Comparison of ENCODE assay signal across 8 cellular contexts in genomic region chr22:20079745-20080444, GRCh38. TPM values are rescaled to one million over a fixed set of nuclear protein-coding genes. Genes with fewer than 3 reads are reported as not detected.
DNase-seq lines count a peak whose midpoint lies in the region; ATAC-seq, FAIRE-seq and TF ChIP-seq lines count a peak whose summit lies in the region.

DGCR8 (plus strand) TSS chr22:20080241; CDS start chr22:20085964, 5,723 bp downstream.

- no peaks in the 10 kb centered on the region for H3K9me3 ChIP-seq in small intestine (ENCODE audit: control insufficient read depth, low read depth)

- H3K27me3 ChIP-seq in ACC112 (ENCODE audit: insufficient read depth, low read length) (no peaks in the 10 kb centered on the region), small intestine (ENCODE audit: control insufficient read depth in 2 of 2, insufficient read depth in 2 of 2, low read length in 2 of 2) (no peaks in the 10 kb centered on the region)

- peak within 1 kb of the TSS; percentile 97 for H3K4me3 ChIP-seq in ACC112 (ENCODE audit: low read depth, low read length)
- peak within 1 kb of the TSS; percentile 92 for H3K4me3 ChIP-seq in WI38 (ENCODE audit: low read depth, low read length)
- H3K4me3 ChIP-seq in cardiac fibroblast (replicated peaks in 1 of 2; ENCODE audit: low read depth in 2 of 2, low read length in 2 of 2) = peak within 1 kb of the TSS; percentile 73 to 80
- peak within 1 kb of the TSS; percentile 87 to 91 for H3K4me3 ChIP-seq in small intestine (ENCODE audit: low read depth in 1 of 2, low read length in 2 of 2)

- peak within 1 kb of the TSS; percentile 84 for H3K27ac ChIP-seq in ACC112 (ENCODE audit: low read depth, low read length)
- peak within 1 kb of the TSS; percentile 81 to 90 for H3K27ac ChIP-seq in small intestine (ENCODE audit: low read depth in 1 of 2, low read length in 1 of 2)

- H3K4me1 ChIP-seq in ACC112 (ENCODE audit: control insufficient read depth, insufficient read depth, low read length, unreplicated experiment) = peaks cover 3% of the 10 kb centered on the region
- peaks cover 0 to 5% of the 10 kb centered on the region in 2 donors for H3K4me1 ChIP-seq in small intestine (ENCODE audit: control insufficient read depth in 2 of 2, insufficient read depth in 1 of 2, low read depth in 1 of 2, low read length in 1 of 2)

- 0% methylated on average over 55 to 100 of the region's 100 CpGs for WGBS in small intestine, 3 donors

- no peak for FAIRE-seq in small intestine (lab: Jason Lieb, UNC)

- TF ChIP-seq CTCF in WI38 (IDR thresholded peaks at IDR 0.05; ENCODE audit: low read depth, low read length) (no peak), cardiac fibroblast (IDR thresholded peaks at IDR 0.05; ENCODE audit: low read depth, low read length) (no peak)

- ATAC-seq in GM18868 (IDR thresholded peaks at IDR 0.05; ENCODE audit: unreplicated experiment) = peak; percentile 80
- ATAC-seq in HG03135 (IDR thresholded peaks at IDR 0.05; ENCODE audit: unreplicated experiment) = peak; percentile 73

- peaks cover 45% of the 10 kb centered on the region for H3K79me2 ChIP-seq in ACC112 (ENCODE audit: control insufficient read depth, insufficient read depth, low read length, unreplicated experiment)

- H3K36me3 ChIP-seq in ACC112 (ENCODE audit: insufficient read depth, low read length) = no peaks in the 10 kb centered on the region
- H3K36me3 ChIP-seq in small intestine (ENCODE audit: control insufficient read depth in 2 of 2, insufficient read depth in 2 of 2, low read length in 2 of 2) = no peaks in the 10 kb centered on the region

- DNase-seq in NCI-H2196 (lab: John Stamatoyannopoulos, UW; ENCODE audit: unreplicated experiment) (peak; percentile 88), cardiac fibroblast (ENCODE audit: low read depth in 2 of 2) (peak; percentile 93 to 97), iPS-NIHi7 (ENCODE audit: extremely low spot score) (peak; percentile 99), small intestine (peak; percentile 95)

- peak within 1 kb of the TSS; percentile 12 for H2AFZ ChIP-seq in ACC112 (ENCODE audit: low read length, unreplicated experiment)

RNA-seq across cellular contexts. Expression of gene DGCR8, which starts in this region (rescaled TPM):
- 10 to 100 TPM; 17.0 to 18.1 (median 17.3) TPM for polyA plus RNA-seq in small intestine

Comparison
In these comparisons a context has a peak if more than half of its experiments do, and no peak if none do; other contexts are left out.
1. Peak in every context shown above with its lines: DNase-seq, ATAC-seq, H3K4me3 ChIP-seq and H3K27ac ChIP-seq.